Comparison of ENCODE assay signal across 6 cellular contexts in genomic region chr13:101219609-101220265, GRCh38.
"Had no signal": no experiment of that assay in that cellular context is flagged by ENCODE, and none has a peak within 500 bp of the region (broad histone marks: within the 10 kb centered on the region; RNA-seq: fewer than 3 reads in every experiment).

No MANE protein-coding gene starts in this region.

- DNase-seq: GOT3, H9, HCEC 1CT, KBM-7 had no signal

- H3K27ac ChIP-seq: HL-60 had no signal

- ATAC-seq: HepG2 had no signal

- FAIRE-seq: HepG2 had no signal
